Comparison of ENCODE assay signal across 22 cellular contexts in the genomic region with DNA sequence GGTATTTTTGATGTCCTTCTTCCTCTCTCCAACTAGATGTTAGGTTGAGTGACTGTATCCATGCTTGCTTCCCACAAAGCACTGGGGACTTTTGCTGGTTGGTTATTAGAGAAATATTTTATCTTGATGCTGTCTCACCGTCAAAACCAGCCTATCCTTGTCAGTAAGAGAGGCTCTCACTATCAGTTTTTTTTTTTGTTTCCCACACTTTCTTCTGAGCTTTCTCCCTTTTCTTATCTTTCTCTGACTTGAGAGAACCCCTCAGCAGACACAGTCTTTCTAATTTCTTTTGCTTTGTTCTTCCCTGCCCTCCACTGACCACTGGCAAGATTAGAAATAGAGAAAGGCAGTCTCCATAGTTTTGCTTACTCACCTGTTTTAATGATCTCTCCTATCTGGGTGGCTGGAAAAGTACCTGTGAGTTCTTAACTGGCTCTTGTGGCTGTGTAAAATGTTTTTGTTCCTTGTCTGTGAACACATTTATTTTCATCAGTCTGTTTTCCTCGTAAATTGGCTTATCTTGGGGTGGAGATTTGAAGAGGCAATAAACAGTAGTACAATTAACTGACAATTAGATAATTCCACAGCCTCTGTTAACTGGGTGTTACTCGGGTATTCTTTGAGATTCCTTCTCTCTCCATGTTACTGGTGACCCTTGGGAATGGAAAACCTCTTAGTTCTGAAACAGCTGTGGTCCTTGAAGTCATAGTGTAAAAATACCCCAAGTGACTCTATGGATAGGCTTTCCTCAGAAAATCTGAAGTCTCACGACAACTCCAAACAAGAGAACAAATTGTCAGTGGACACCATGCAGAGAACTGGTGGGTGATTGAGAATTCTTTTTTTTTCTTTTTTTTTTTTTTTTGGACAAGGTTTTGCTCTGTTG. TPM values are rescaled to one million over a fixed set of nuclear protein-coding genes. Genes with fewer than 3 reads are reported as not detected.
DNase-seq lines count a peak whose midpoint lies in the region; ATAC-seq and TF ChIP-seq lines count a peak whose summit lies in the region.
"Had no signal": no experiment of that assay in that cellular context is flagged by ENCODE, and none has a peak within 500 bp of the region (broad histone marks: within the 10 kb centered on the region; RNA-seq: fewer than 3 reads in every experiment).

NXPE1 (minus strand) TSS at position 457 of the 886 bp plus-strand sequence. CDS start 8,680 bp downstream, outside the sequence.

- dilution Hi-C loops in mammary epithelial cell (cut with HindIII; ENCODE audit: low sequenced_read_pairs): no loop called here

- no peak for TF ChIP-seq CTCF in mammary epithelial cell (conservative IDR thresholded peaks at IDR 0.05 in 1 of 2, IDR thresholded peaks at IDR 0.05 in 1 of 2; ENCODE audit: extremely low read depth in 1 of 2, insufficient read depth in 1 of 2, low read depth in 1 of 2, low read length in 2 of 2)
- no peak for TF ChIP-seq CTCF in MCF 10A (IDR thresholded peaks at IDR 0.05; ENCODE audit: unreplicated experiment)
- no peak for TF ChIP-seq CTCF in hepatocyte (IDR thresholded peaks at IDR 0.05; ENCODE audit: poor library complexity)
- TF ChIP-seq CTCF in neural progenitor cell (IDR thresholded peaks at IDR 0.05): no peak
- no peak for TF ChIP-seq CTCF in prostate gland (IDR thresholded peaks at IDR 0.05)
- no peak for TF ChIP-seq CTCF in suprapubic skin (IDR thresholded peaks at IDR 0.05)

- intact Hi-C loops in mammary epithelial cell (cut with micrococcal nuclease): no loop called here
- intact Hi-C loops in MCF 10A (cut with micrococcal nuclease): no loop called here
- intact Hi-C loops in prostate gland (cut with DNase I): no loop called here

- no peaks in the 10 kb centered on the region for H4K20me1 ChIP-seq in mammary epithelial cell (ENCODE audit: insufficient read depth, low read length)
- H4K20me1 ChIP-seq in hepatocyte (ENCODE audit: insufficient read depth, poor library complexity, severe bottlenecking): no peaks in the 10 kb centered on the region
- H4K20me1 ChIP-seq in neural progenitor cell (ENCODE audit: low read depth): no peaks in the 10 kb centered on the region

- TF ChIP-seq POLR2A in prostate gland (IDR thresholded peaks at IDR 0.05): no peak
- TF ChIP-seq POLR2A in suprapubic skin (IDR thresholded peaks at IDR 0.05): no peak

- POLR2A ChIA-PET in MCF 10A (lab: Yijun Ruan, JAX): no interaction called here

- no peak within 1 kb of the TSS for H3K4me2 ChIP-seq in mammary epithelial cell (ENCODE audit: insufficient read depth, low read depth, low read length)
- H3K4me2 ChIP-seq in hepatocyte: no peak within 1 kb of the TSS
- no peak within 1 kb of the TSS for H3K4me2 ChIP-seq in neural progenitor cell

- ATAC-seq in HG03045 (IDR thresholded peaks at IDR 0.05; ENCODE audit: unreplicated experiment): no peak

- no peaks in the 10 kb centered on the region for H3K36me3 ChIP-seq in mammary epithelial cell (ENCODE audit: insufficient read depth, low read length)
- no peaks in the 10 kb centered on the region for H3K36me3 ChIP-seq in hepatocyte (replicated peaks; ENCODE audit: insufficient read depth, low read depth)
- H3K36me3 ChIP-seq in neural progenitor cell: no peaks in the 10 kb centered on the region
- H3K36me3 ChIP-seq in prostate gland: no peaks in the 10 kb centered on the region
- no peaks in the 10 kb centered on the region for H3K36me3 ChIP-seq in suprapubic skin
- H3K36me3 ChIP-seq: SJCRH30 had no signal

- H3K9me3 Mint-ChIP-seq in MCF 10A (ENCODE audit: unreplicated experiment) (no peaks in the 10 kb centered on the region), neural progenitor cell (no peaks in the 10 kb centered on the region)

- H3K27ac ChIP-seq in mammary epithelial cell (ENCODE audit: insufficient read depth, low read depth, low read length) (no peak within 1 kb of the TSS), hepatocyte (peak within 1 kb of the TSS; percentile 29), neural progenitor cell (no peak within 1 kb of the TSS), prostate gland (no peak within 1 kb of the TSS), suprapubic skin (no peak within 1 kb of the TSS)
- H3K27ac ChIP-seq: 22Rv1, SJCRH30 had no signal

- H3K27me3 Mint-ChIP-seq in MCF 10A (ENCODE audit: insufficient read depth, unreplicated experiment): no peaks in the 10 kb centered on the region
- H3K27me3 Mint-ChIP-seq in neural progenitor cell (ENCODE audit: insufficient read depth, low read depth): peaks cover 2% of the 10 kb centered on the region

- WGBS in mammary epithelial cell (ENCODE audit: low coverage, missing lambda C conversion rate): 54% methylated on average over 4 of the region's 4 CpGs
- 47% methylated on average over 4 of the region's 4 CpGs for WGBS in hepatocyte (ENCODE audit: low lambda C conversion rate, missing lambda C conversion rate)
- 71% methylated on average over 4 of the region's 4 CpGs for WGBS in prostate gland
- WGBS in suprapubic skin: 82% methylated on average over 4 of the region's 4 CpGs

- H3K9ac ChIP-seq in mammary epithelial cell (ENCODE audit: insufficient read depth, low read length) (peak within 1 kb of the TSS; percentile 5), neural progenitor cell (no peak within 1 kb of the TSS)

- H3K4me3 Mint-ChIP-seq in MCF 10A (ENCODE audit: unreplicated experiment) (no peak within 1 kb of the TSS), neural progenitor cell (no peak within 1 kb of the TSS)

- H2AFZ ChIP-seq in mammary epithelial cell (ENCODE audit: low read depth, low read length) (no peak within 1 kb of the TSS), hepatocyte (no peak within 1 kb of the TSS), neural progenitor cell (replicated peaks) (peak within 1 kb of the TSS; percentile 10)

- H3K4me3 ChIP-seq in mammary epithelial cell (replicated peaks in 1 of 3; ENCODE audit: insufficient read depth in 1 of 3, low read depth in 2 of 3, low read length in 3 of 3): no peak within 1 kb of the TSS
- H3K4me3 ChIP-seq in hepatocyte: no peak within 1 kb of the TSS
- no peak within 1 kb of the TSS for H3K4me3 ChIP-seq in neural progenitor cell
- H3K4me3 ChIP-seq in prostate gland: no peak within 1 kb of the TSS
- no peak within 1 kb of the TSS for H3K4me3 ChIP-seq in suprapubic skin
- H3K4me3 ChIP-seq: SJCRH30 had no signal

- H3F3A ChIP-seq in neural progenitor cell (ENCODE audit: low read depth): no peaks in the 10 kb centered on the region

- no peaks in the 10 kb centered on the region for H3K9me2 ChIP-seq in hepatocyte (replicated peaks; ENCODE audit: insufficient read depth)

- in situ Hi-C loops in mammary epithelial cell (cut with MboI; ENCODE audit: low sequenced_read_pairs in 2 of 2): no loop called here

- H3K4me1 ChIP-seq in mammary epithelial cell (ENCODE audit: insufficient read depth, low read length) (no peaks in the 10 kb centered on the region), hepatocyte (ENCODE audit: insufficient read depth) (peaks cover 10% of the 10 kb centered on the region), neural progenitor cell (no peaks in the 10 kb centered on the region), prostate gland (replicated peaks) (no peaks in the 10 kb centered on the region), suprapubic skin (no peaks in the 10 kb centered on the region)
- H3K4me1 ChIP-seq: SJCRH30 had no signal

- CTCF ChIA-PET in mammary epithelial cell (lab: Charles Lee; ENCODE audit: low non-redundant PET): no interaction called here
- CTCF ChIA-PET in MCF 10A (lab: Yijun Ruan, JAX): interaction anchor here (0.6 to 1.1 kb wide), 2 partner anchors 20 to 212 kb away, joined by 3 to 4 read pairs; no protein-coding TSS in a partner anchor

- H3K27me3 ChIP-seq in mammary epithelial cell (ENCODE audit: insufficient read depth, low read length): no peaks in the 10 kb centered on the region
- no peaks in the 10 kb centered on the region for H3K27me3 ChIP-seq in hepatocyte
- H3K27me3 ChIP-seq in neural progenitor cell: no peaks in the 10 kb centered on the region
- no peaks in the 10 kb centered on the region for H3K27me3 ChIP-seq in prostate gland (replicated peaks; ENCODE audit: insufficient read depth)
- no peaks in the 10 kb centered on the region for H3K27me3 ChIP-seq in suprapubic skin
- H3K27me3 ChIP-seq: SJCRH30 had no signal

- DNase-seq in mammary epithelial cell (no peak), MCF 10A (ENCODE audit: unreplicated experiment) (no peak), hepatocyte (ENCODE audit: low spot score) (peak; percentile 8), neural progenitor cell (ENCODE audit: low spot score) (no peak), cerebellum (ENCODE audit: low spot score) (no peak), prostate gland (ENCODE audit: low spot score) (no peak), suprapubic skin (ENCODE audit: low spot score in 2 of 2) (no peak)
- DNase-seq: DMS 273 treated with DMSO at 0.1 percent for 48 hours; GF-D8; IMR-90; MV-4-11; NCI-H1417 treated with DMSO at 0.1 percent for 48 hours; NCI-H2029; NCI-H2171; NCI-H446 treated with DMSO at 0.1 percent for 48 hours; NK-92 treated with Interleukin-12 subunit alpha and Interleukin-12 subunit beta, amount 100 ng/mL, for 24 hours; SJCRH30 had no signal

- BruUV-seq in mammary epithelial cell (replicated peaks; lab: Mats Ljungman, UMichigan) (no TSS peak), MCF 10A (replicated peaks; lab: Mats Ljungman, UMichigan) (no TSS peak)

- no peak for TF ChIP-seq EP300 in suprapubic skin (IDR thresholded peaks at IDR 0.05)

- H3K79me2 ChIP-seq in mammary epithelial cell (ENCODE audit: insufficient read depth, low read length) (no peaks in the 10 kb centered on the region), hepatocyte (no peaks in the 10 kb centered on the region), neural progenitor cell (ENCODE audit: low read depth) (no peaks in the 10 kb centered on the region)

- H3K36me3 Mint-ChIP-seq in MCF 10A (ENCODE audit: insufficient read depth, unreplicated experiment) (no peaks in the 10 kb centered on the region), neural progenitor cell (no peaks in the 10 kb centered on the region)

- H3K27ac Mint-ChIP-seq in MCF 10A (ENCODE audit: low read depth, unreplicated experiment) (no peak within 1 kb of the TSS), neural progenitor cell (no peak within 1 kb of the TSS)

- no peaks in the 10 kb centered on the region for H3K4me1 Mint-ChIP-seq in MCF 10A (ENCODE audit: insufficient read depth, unreplicated experiment)
- no peaks in the 10 kb centered on the region for H3K4me1 Mint-ChIP-seq in neural progenitor cell

- H3K9me3 ChIP-seq in mammary epithelial cell (replicated peaks; ENCODE audit: insufficient read depth, low read length) (no peaks in the 10 kb centered on the region), hepatocyte (ENCODE audit: low read depth) (no peaks in the 10 kb centered on the region), neural progenitor cell (ENCODE audit: low read depth) (no peaks in the 10 kb centered on the region), prostate gland (no peaks in the 10 kb centered on the region), suprapubic skin (peaks cover 3% of the 10 kb centered on the region)
- H3K9me3 ChIP-seq: SJCRH30 had no signal

RNA-seq across cellular contexts. Expression of gene NXPE1, which starts in this region (rescaled TPM):
- not detected for total RNA-seq in mammary epithelial cell
- not detected for polyA plus RNA-seq in mammary epithelial cell
- not detected for polyA minus RNA-seq in mammary epithelial cell
- total RNA-seq in MCF 10A (2022): not detected in 2 replicates
- total RNA-seq in hepatocyte: 0.90 and 3.3 TPM in 2 replicates
- polyA plus RNA-seq in hepatocyte: 0.61 TPM in 1 of 2 replicates, not detected in the other
- not detected in 2 replicates for total RNA-seq in neural progenitor cell (ENCODE audit: low replicate concordance)
- not detected for total RNA-seq in cerebellum
- total RNA-seq in prostate gland: 1 to 10 TPM in 1 of 2 donors, under 1 TPM in 1; 0.09 to 3.0 TPM
- not detected for total RNA-seq in suprapubic skin
- total RNA-seq: Daoy, IMR-90, LHCN-M2, SJCRH30 had no signal
- polyA plus RNA-seq: BJ, IMR-90 had no signal
